Comparison of ENCODE assay signal across 33 cellular contexts in genomic region chr1:208430220-208430619, GRCh38.
"Had no signal": no experiment of that assay in that cellular context is flagged by ENCODE, and none has a peak within 500 bp of the region (broad histone marks: within the 10 kb centered on the region; RNA-seq: fewer than 3 reads in every experiment).

No MANE protein-coding gene starts in this region.

- H3K4me1 ChIP-seq: ascending aorta, Peyer's patch had no signal

- H3K4me2 ChIP-seq: SK-N-SH had no signal

- H3K27me3 ChIP-seq: ascending aorta, cardiac muscle cell, Peyer's patch, SJSA1 had no signal

- H3K9me3 Mint-ChIP-seq: activated CD4-positive, alpha-beta T cell treated with anti-CD3 and anti-CD28 coated beads, Interleukin-2, amount 10 ng/mL, durations not matched to agents 7 days and 5 days; activated naive CD4-positive, alpha-beta T cell treated with anti-CD3 and anti-CD28 coated beads, Interleukin-2, amount 50 U/mL, for 24 hours; activated naive CD8-positive, alpha-beta T cell treated with anti-CD3 and anti-CD28 coated beads, Interleukin-2, amount 10 ng/mL, durations not matched to agents 7 days and 5 days; activated T-cell treated with anti-CD3 and anti-CD28 coated beads, Interleukin-2, amount 50 U/mL, for 24 hours; activated T-helper 2 cell treated with anti-CD3 and anti-CD28 coated beads, Interferon-gamma antibody, Interleukin-2, Interleukin-4, amounts not matched to agents 10 μg/mL and 5 μg/mL and 100 μg/mL, durations not matched to agents 14 hours and 24 hours and 36 hours; central memory CD8-positive, alpha-beta T cell; T-helper 1 cell treated with Interleukin-12 subunit alpha and Interleukin-12 subunit beta and Interleukin-4 antibody, amounts not matched to agents 30 μg/mL and 1 μg/mL, for 36 hours; T-helper 2 cell treated with Interferon-gamma antibody and Interleukin-4, amounts not matched to agents 5 μg/mL and 100 μg/mL, for 36 hours had no signal

- H3K4me3 Mint-ChIP-seq: activated CD4-positive, alpha-beta T cell treated with anti-CD3 and anti-CD28 coated beads for 36 hours; activated CD4-positive, alpha-beta T cell treated with anti-CD3 and anti-CD28 coated beads, Interleukin-2, amount 10 ng/mL, durations not matched to agents 7 days and 5 days; activated CD8-positive, alpha-beta T cell treated with anti-CD3 and anti-CD28 coated beads, Interleukin-2, amount 10 ng/mL, durations not matched to agents 7 days and 5 days; activated naive CD4-positive, alpha-beta T cell treated with anti-CD3 and anti-CD28 coated beads, Interleukin-2, amount 50 U/mL, for 24 hours; activated naive CD8-positive, alpha-beta T cell treated with anti-CD3 and anti-CD28 coated beads, Interleukin-2, amount 10 ng/mL, durations not matched to agents 7 days and 5 days; activated T-cell treated with anti-CD3 and anti-CD28 coated beads, Interleukin-2, amount 50 U/mL, for 24 hours; central memory CD8-positive, alpha-beta T cell; T-helper 1 cell treated with Interleukin-12 subunit alpha and Interleukin-12 subunit beta and Interleukin-4 antibody, amounts not matched to agents 30 μg/mL and 1 μg/mL, for 36 hours; T-helper 2 cell treated with Interferon-gamma antibody and Interleukin-4, amounts not matched to agents 5 μg/mL and 100 μg/mL, for 36 hours had no signal

- H3K9me2 ChIP-seq: SK-N-SH had no signal

- H3K9me3 ChIP-seq: ascending aorta, Peyer's patch, SJSA1, SK-N-SH had no signal

- H3K27ac Mint-ChIP-seq: activated CD4-positive, alpha-beta T cell treated with anti-CD3 and anti-CD28 coated beads for 36 hours; activated CD4-positive, alpha-beta T cell treated with anti-CD3 and anti-CD28 coated beads, Interleukin-2, amount 10 ng/mL, durations not matched to agents 7 days and 5 days; activated CD8-positive, alpha-beta T cell treated with anti-CD3 and anti-CD28 coated beads, Interleukin-2, amount 10 ng/mL, durations not matched to agents 7 days and 5 days; activated naive CD4-positive, alpha-beta T cell treated with anti-CD3 and anti-CD28 coated beads, Interleukin-2, amount 50 U/mL, for 24 hours; activated naive CD8-positive, alpha-beta T cell treated with anti-CD3 and anti-CD28 coated beads, Interleukin-2, amount 10 ng/mL, durations not matched to agents 7 days and 5 days; activated T-cell treated with anti-CD3 and anti-CD28 coated beads, Interleukin-2, amount 50 U/mL, for 24 hours; activated T-helper 2 cell treated with anti-CD3 and anti-CD28 coated beads, Interferon-gamma antibody, Interleukin-2, Interleukin-4, amounts not matched to agents 10 μg/mL and 5 μg/mL and 100 μg/mL, durations not matched to agents 14 hours and 24 hours and 36 hours; T-helper 1 cell treated with Interleukin-12 subunit alpha and Interleukin-12 subunit beta and Interleukin-4 antibody, amounts not matched to agents 30 μg/mL and 1 μg/mL, for 36 hours; T-helper 2 cell treated with Interferon-gamma antibody and Interleukin-4, amounts not matched to agents 5 μg/mL and 100 μg/mL, for 36 hours had no signal

- H3K27me3 Mint-ChIP-seq: activated naive CD8-positive, alpha-beta T cell treated with anti-CD3 and anti-CD28 coated beads, Interleukin-2, amount 10 ng/mL, durations not matched to agents 7 days and 5 days had no signal

- H3K36me3 Mint-ChIP-seq: activated naive CD4-positive, alpha-beta T cell treated with anti-CD3 and anti-CD28 coated beads, Interleukin-2, amount 50 U/mL, for 24 hours; activated naive CD8-positive, alpha-beta T cell treated with anti-CD3 and anti-CD28 coated beads, Interleukin-2, amount 10 ng/mL, durations not matched to agents 7 days and 5 days had no signal

- H3K9ac ChIP-seq: SK-N-SH had no signal

- H3K4me3 ChIP-seq: ascending aorta, cardiac muscle cell, Peyer's patch, SJSA1 had no signal

- FAIRE-seq: TTC549 had no signal

- DNase-seq: activated CD4-positive, alpha-beta T cell treated with anti-CD3 and anti-CD28 coated beads for 36 hours; activated CD4-positive, alpha-beta T cell treated with anti-CD3 and anti-CD28 coated beads, Interleukin-2, amount 10 ng/mL, durations not matched to agents 7 days and 5 days; activated CD4-positive, alpha-beta T cell treated with anti-CD3 and anti-CD28 coated beads, Interleukin-2, amount 50 U/mL, for 48 hours; activated CD8-positive, alpha-beta T cell treated with anti-CD3 and anti-CD28 coated beads, Interleukin-2, amount 10 ng/mL, durations not matched to agents 7 days and 5 days; activated gamma-delta T cell; activated naive CD4-positive, alpha-beta T cell treated with Interleukin-2 at 50 U/mL for 16 hours; activated naive CD8-positive, alpha-beta T cell treated with anti-CD3 and anti-CD28 coated beads, Interleukin-2, amount 10 ng/mL, durations not matched to agents 7 days and 5 days; activated T-cell treated with anti-CD3 and anti-CD28 coated beads, Interleukin-2, amount 50 U/mL, for 24 hours; amygdala; Karpas-422; KBM-7; NCI-H1105; NCI-H1417 treated with DMSO at 0.1 percent for 48 hours; NCI-H187 treated with DMSO at 0.1 percent for 48 hours; NCI-H2081; NCI-H2171; NCI-H446; NK-92 treated with Interleukin-12 subunit alpha and Interleukin-12 subunit beta, amount 100 ng/mL, for 24 hours; PC-3; Peyer's patch; RPMI8226; SHP77 treated with DMSO at 0.1 percent for 48 hours; SK-N-SH had no signal

- H3K36me3 ChIP-seq: ascending aorta, cardiac muscle cell, Peyer's patch, SJSA1 had no signal

- H3K27ac ChIP-seq: ascending aorta, cardiac muscle cell, Peyer's patch had no signal

- H3K4me1 Mint-ChIP-seq: activated CD4-positive, alpha-beta T cell treated with anti-CD3 and anti-CD28 coated beads for 36 hours; activated CD4-positive, alpha-beta T cell treated with anti-CD3 and anti-CD28 coated beads, Interleukin-2, amount 10 ng/mL, durations not matched to agents 7 days and 5 days; activated naive CD4-positive, alpha-beta T cell treated with anti-CD3 and anti-CD28 coated beads, Interleukin-2, amount 50 U/mL, for 24 hours; activated naive CD8-positive, alpha-beta T cell treated with anti-CD3 and anti-CD28 coated beads, Interleukin-2, amount 10 ng/mL, durations not matched to agents 7 days and 5 days; central memory CD8-positive, alpha-beta T cell had no signal

- ATAC-seq: activated CD4-positive, alpha-beta T cell treated with anti-CD3 and anti-CD28 coated beads for 36 hours; activated CD4-positive, CD25-positive, alpha-beta regulatory T cell treated with anti-CD3 and anti-CD28 coated beads, Interleukin-2, amount 50 U/mL, for 24 hours; activated CD8-positive, alpha-beta T cell treated with anti-CD3 and anti-CD28 coated beads, Interleukin-2, amount 10 ng/mL, durations not matched to agents 7 days and 5 days; PC-3 had no signal
